14 cellular contexts compared by ENCODE assay signal in the genomic region with DNA sequence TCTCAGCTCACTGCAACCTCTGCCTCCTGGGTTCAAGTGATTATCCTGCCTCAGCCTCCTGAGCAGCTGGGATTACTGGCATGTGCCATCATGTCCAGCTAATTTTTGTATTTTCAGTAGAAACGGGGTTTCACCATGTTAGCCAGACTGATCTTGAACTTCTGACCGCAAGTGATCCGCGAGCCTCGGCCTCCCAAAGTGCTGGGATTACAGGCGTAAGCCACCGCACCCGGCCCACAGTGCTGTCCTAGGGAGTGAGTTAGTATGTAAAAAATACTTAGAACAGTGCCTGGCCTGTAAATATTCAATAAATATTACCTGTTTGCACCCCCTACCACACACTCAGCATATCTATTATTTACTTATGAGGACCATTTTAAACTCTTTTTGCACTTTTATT. TPM values are rescaled to one million over a fixed set of nuclear protein-coding genes. Genes with fewer than 3 reads are reported as not detected.
"Had no signal": no experiment of that assay in that cellular context is flagged by ENCODE, and none has a peak within 500 bp of the region (broad histone marks: within the 10 kb centered on the region; RNA-seq: fewer than 3 reads in every experiment).

No MANE protein-coding gene starts in this region.

RNA-seq across cellular contexts. Expression of a gene that starts 38.5 kb away (rescaled TPM):
- total RNA-seq: stomach, subcutaneous adipose tissue, suprapubic skin, temporal lobe, thoracic aorta, thyroid gland, tibial nerve, transverse colon, upper lobe of left lung, upper lobe of right lung, ureter, urinary bladder, uterus, vagina had no signal
- polyA plus RNA-seq: stomach, urinary bladder had no signal
